Comparison of ENCODE assay signal across 8 cellular contexts in genomic region chr20:36439040-36439730, GRCh38.
DNase-seq lines count a peak whose midpoint lies in the region; ATAC-seq and TF ChIP-seq lines count a peak whose summit lies in the region.

No MANE protein-coding gene starts in this region.

- peaks cover 37% of the 10 kb centered on the region for H3K27me3 ChIP-seq in AG04450 (ENCODE audit: control insufficient read depth, insufficient read depth, low read length)

- no peak overlapping the region for H3K4me3 Mint-ChIP-seq in endothelial cell (ENCODE audit: unreplicated experiment)

- no peak overlapping the region for H3K4me3 ChIP-seq in AG04450 (ENCODE audit: low read depth, low read length)

- no peak for ATAC-seq in HG03521 (IDR thresholded peaks at IDR 0.05; ENCODE audit: unreplicated experiment)

- H3K4me1 Mint-ChIP-seq in endothelial cell (ENCODE audit: unreplicated experiment): peaks cover 2% of the 10 kb centered on the region

- CTCF ChIA-PET in AG04450 (lab: Charles Lee): interaction anchor here (0.6 to 3.6 kb wide), 22 partner anchors 9 to 733 kb away, joined by 3 to 60 read pairs (median 4); partner anchors contain the start of gene AAR2

- no peaks in the 10 kb centered on the region for H3K9me3 Mint-ChIP-seq in endothelial cell (ENCODE audit: unreplicated experiment)

- H3K27me3 Mint-ChIP-seq in endothelial cell (ENCODE audit: unreplicated experiment): peaks cover 3% of the 10 kb centered on the region

- H3K9me3 ChIP-seq in AG04450 (ENCODE audit: control insufficient read depth, insufficient read depth, low read length): no peaks in the 10 kb centered on the region; the same call in 1 of the 2 replicates

- no peak overlapping the region for H3K27ac Mint-ChIP-seq in endothelial cell (ENCODE audit: unreplicated experiment)

- no peak overlapping the region for H3K27ac ChIP-seq in AG04450 (ENCODE audit: low read depth, low read length)

- DNase-seq in AG04450 (ENCODE audit: low read depth, low spot score) (no peak), GM19240 (ENCODE audit: insufficient read length, low spot score) (peak; percentile 73), NCI-H748 treated with DMSO at 0.1 percent for 48 hours (lab: John Stamatoyannopoulos, UW) (peak; percentile 50), endothelial cell (ENCODE audit: low spot score) (peak; percentile 87), myocyte (ENCODE audit: low read depth) (peak; percentile 59)
- DNase-seq in activated CD8-positive, alpha-beta memory T cell treated with anti-CD3 and anti-CD28 coated beads for 48 hours (ENCODE audit: low read depth in 2 of 3, low spot score in 2 of 3): peak; percentile 42 to 51 (median 45)
- peak; percentile 49 for DNase-seq in stimulated activated naive CD4-positive, alpha-beta T cell treated with Interleukin-2 at 50 U/mL for 16 hours (lab: John Stamatoyannopoulos, UW)

- TF ChIP-seq CTCF in AG04450 (IDR thresholded peaks at IDR 0.05; ENCODE audit: low read depth, low read length): peak; percentile 84
- peak; percentile 95 for TF ChIP-seq CTCF in endothelial cell (IDR thresholded peaks at IDR 0.05; ENCODE audit: unreplicated experiment)

- peaks cover 13% of the 10 kb centered on the region for H3K36me3 Mint-ChIP-seq in endothelial cell (ENCODE audit: low read depth, unreplicated experiment)

- POLR2A ChIA-PET in AG04450 (lab: Yijun Ruan, JAX): interaction anchor here (0.7 kb wide), 1 partner anchor 152 kb away, joined by 3 read pairs; no protein-coding TSS in a partner anchor
